ENCODE assay signal across 20 cellular contexts in the genomic region with DNA sequence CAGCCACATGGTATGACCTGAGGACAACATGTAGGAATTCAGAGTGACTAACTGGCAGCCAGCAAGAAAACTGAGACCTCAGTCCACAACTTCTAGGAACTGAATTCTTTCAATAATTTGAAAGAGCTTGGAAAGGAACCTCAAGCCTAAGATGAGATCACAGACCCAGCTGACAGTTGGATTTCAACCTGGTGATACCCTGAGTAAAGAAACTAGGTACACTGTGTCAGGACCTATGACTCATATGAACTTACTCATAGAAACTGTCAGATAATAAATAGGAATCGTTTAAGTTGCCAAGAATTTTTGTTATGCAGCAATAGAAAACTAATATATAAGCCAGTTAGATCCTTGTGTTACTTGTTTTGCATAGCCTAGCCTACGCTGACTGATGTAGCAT.
"Had no signal": no experiment of that assay in that cellular context is flagged by ENCODE, and none has a peak within 500 bp of the region (broad histone marks: within the 10 kb centered on the region; RNA-seq: fewer than 3 reads in every experiment).

No MANE protein-coding gene starts in this region.

- H3K27me3 ChIP-seq: suprapubic skin, tibial artery, upper lobe of right lung had no signal

- H3K79me2 ChIP-seq: parathyroid adenoma had no signal

- H3K4me1 ChIP-seq: heart left ventricle, parathyroid adenoma, suprapubic skin, tibial artery, upper lobe of right lung had no signal

- H3K9me3 ChIP-seq: suprapubic skin, tibial artery, upper lobe of right lung had no signal

- H3K27ac ChIP-seq: heart left ventricle, parathyroid adenoma, suprapubic skin, tibial artery, upper lobe of right lung had no signal

- H2AFZ ChIP-seq: parathyroid adenoma had no signal

- H3K36me3 ChIP-seq: heart left ventricle, suprapubic skin, tibial artery, upper lobe of right lung had no signal

- H3K4me3 ChIP-seq: heart left ventricle, suprapubic skin, tibial artery, upper lobe of right lung had no signal

- DNase-seq: activated B cell treated with CpG ODN at 0.5 μM for 24 hours; activated CD8-positive, alpha-beta memory T cell treated with anti-CD3 and anti-CD28 coated beads, Interleukin-2, amount 10 ng/mL, durations not matched to agents 7 days and 5 days; activated CD8-positive, alpha-beta T cell treated with anti-CD3 and anti-CD28 coated beads, Interleukin-2, amount 10 ng/mL, durations not matched to agents 7 days and 5 days; activated naive CD4-positive, alpha-beta T cell; activated T-cell treated with anti-CD3 and anti-CD28 coated beads, Interleukin-2, amount 50 U/mL, for 72 hours; anterior cingulate cortex; caudate nucleus; cortex of kidney; effector memory CD8-positive, alpha-beta T cell; foreskin fibroblast; heart left ventricle; left ventricle myocardium superior; naive B cell; right cardiac atrium; stimulated activated naive CD4-positive, alpha-beta T cell; T-helper 1 cell; tibial artery; upper lobe of right lung had no signal

- H3K9ac ChIP-seq: parathyroid adenoma had no signal
